In the genomic region with DNA sequence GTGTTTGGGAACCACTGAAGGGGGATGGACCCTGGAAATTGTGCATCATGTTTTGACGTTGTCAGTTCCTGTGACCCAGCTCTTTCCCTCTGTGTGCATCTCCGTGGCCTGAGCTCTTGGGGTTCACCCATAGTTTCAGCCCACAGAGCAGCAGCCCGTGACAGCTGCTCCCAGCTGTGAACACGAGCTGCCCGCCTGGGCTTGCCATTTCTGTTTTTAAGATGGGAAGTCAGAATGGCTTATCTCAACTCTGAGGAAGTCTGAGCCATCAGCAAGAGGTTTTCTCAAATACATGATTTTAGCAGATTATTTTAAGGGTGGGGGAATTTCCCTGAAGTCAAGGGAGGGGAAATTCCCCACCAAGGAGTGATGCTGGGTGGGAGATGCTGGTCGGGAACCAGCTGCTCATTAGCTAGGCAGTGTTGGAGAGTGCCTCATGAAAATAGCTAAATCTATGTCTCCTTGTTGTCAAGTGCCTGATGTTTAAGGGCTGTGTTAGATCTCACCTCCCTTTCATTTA, we compare ENCODE assay signal across 10 cellular contexts. TPM values are rescaled to one million over a fixed set of nuclear protein-coding genes. Genes with fewer than 3 reads are reported as not detected.
DNase-seq lines count a peak whose midpoint lies in the region; ATAC-seq, FAIRE-seq and TF ChIP-seq lines count a peak whose summit lies in the region.
"Had no signal": no experiment of that assay in that cellular context is flagged by ENCODE, and none has a peak within 500 bp of the region (broad histone marks: within the 10 kb centered on the region; RNA-seq: fewer than 3 reads in every experiment).

No MANE protein-coding gene starts in this region.

- H3K27ac ChIP-seq in tibial artery: no peak overlapping the region
- H3K27ac ChIP-seq: thoracic aorta had no signal

- H3K36me3 Mint-ChIP-seq in T-helper 17 cell (ENCODE audit: low read depth) (peaks cover 8% of the 10 kb centered on the region), endothelial cell (ENCODE audit: low read depth, unreplicated experiment) (no peaks in the 10 kb centered on the region)

- H3K9me3 Mint-ChIP-seq in endothelial cell (ENCODE audit: unreplicated experiment): no peaks in the 10 kb centered on the region

- H3K27me3 ChIP-seq in tibial artery: no peaks in the 10 kb centered on the region

- H3K4me1 ChIP-seq in tibial artery: peaks cover 0 to 27% (median 15%) of the 10 kb centered on the region in 4 donors

- no peaks in the 10 kb centered on the region for H3K36me3 ChIP-seq in tibial artery
- H3K36me3 ChIP-seq: thoracic aorta had no signal

- H3K4me3 ChIP-seq in cardiac fibroblast (replicated peaks in 1 of 2; ENCODE audit: low read depth in 2 of 2, low read length in 2 of 2): no peak overlapping the region
- H3K4me3 ChIP-seq in tibial artery: no peak overlapping the region
- H3K4me3 ChIP-seq: thoracic aorta had no signal

- peak overlapping the region; percentile 85 for H3K4me3 Mint-ChIP-seq in T-helper 17 cell
- no peak overlapping the region for H3K4me3 Mint-ChIP-seq in endothelial cell (ENCODE audit: unreplicated experiment)

- FAIRE-seq in GM12892 (lab: Jason Lieb, UNC): peak; percentile 97

- ATAC-seq in HG02610 (IDR thresholded peaks at IDR 0.05; ENCODE audit: unreplicated experiment) (peak; percentile 71), T-helper 17 cell (peak; percentile 65)

- intact Hi-C loops in tibial artery (cut with DNase I; ENCODE audit: low total_unique reads): no loop called here

- TF ChIP-seq CTCF in cardiac fibroblast (IDR thresholded peaks at IDR 0.05; ENCODE audit: low read depth, low read length): no peak
- no peak for TF ChIP-seq CTCF in endothelial cell (IDR thresholded peaks at IDR 0.05; ENCODE audit: unreplicated experiment)
- TF ChIP-seq CTCF in tibial artery (IDR thresholded peaks at IDR 0.05): no peak

- H3K9me3 ChIP-seq in T-helper 17 cell (ENCODE audit: control insufficient read depth, low read length, poor library complexity, severe bottlenecking) (no peaks in the 10 kb centered on the region), tibial artery (no peaks in the 10 kb centered on the region)
- H3K9me3 ChIP-seq: thoracic aorta had no signal

- no peak for TF ChIP-seq POLR2A in GM12892 (IDR thresholded peaks at IDR 0.05; ENCODE audit: low read depth, low read length)

- DNase-seq in GM12892 (ENCODE audit: insufficient read length) (peak; percentile 46), T-helper 17 cell (peak; percentile 31 to 68 (median 40)), cardiac fibroblast (ENCODE audit: low read depth in 2 of 2) (peak; percentile 9 to 38), putamen (ENCODE audit: low spot score) (peak; percentile 32), endothelial cell (ENCODE audit: low spot score) (no peak), tibial artery (no peak), occipital lobe (lab: John Stamatoyannopoulos, UW) (no peak)

- peaks cover 70% of the 10 kb centered on the region for H3K4me1 Mint-ChIP-seq in T-helper 17 cell
- peaks cover 14% of the 10 kb centered on the region for H3K4me1 Mint-ChIP-seq in endothelial cell (ENCODE audit: unreplicated experiment)

- no peaks in the 10 kb centered on the region for H3K27me3 Mint-ChIP-seq in T-helper 17 cell
- H3K27me3 Mint-ChIP-seq in endothelial cell (ENCODE audit: unreplicated experiment): peaks cover 6% of the 10 kb centered on the region

- H3K27ac Mint-ChIP-seq in T-helper 17 cell: peak overlapping the region; percentile 92
- H3K27ac Mint-ChIP-seq in endothelial cell (ENCODE audit: unreplicated experiment): no peak overlapping the region

RNA-seq across cellular contexts. Expression of a gene that starts 34.9 kb away (rescaled TPM):
- not detected for polyA plus RNA-seq in GM12892 (2012; ENCODE audit: missing spikeins)
- total RNA-seq in T-helper 17 cell: not detected
- total RNA-seq in endothelial cell (ENCODE audit: unreplicated experiment): not detected
- total RNA-seq in occipital lobe: not detected
- total RNA-seq: dermis microvascular lymphatic vessel endothelial cell had no signal

Comparison
In these comparisons a context has a peak if more than half of its experiments do, and no peak if none do; other contexts are left out.
1. DNase-seq: peak in GM12892 (single experiment), T-helper 17 cell (3 of 3), cardiac fibroblast (2 of 2) and putamen (single experiment); none in endothelial cell (single experiment), tibial artery (0 of 2) and occipital lobe (single experiment).